In the genomic region with DNA sequence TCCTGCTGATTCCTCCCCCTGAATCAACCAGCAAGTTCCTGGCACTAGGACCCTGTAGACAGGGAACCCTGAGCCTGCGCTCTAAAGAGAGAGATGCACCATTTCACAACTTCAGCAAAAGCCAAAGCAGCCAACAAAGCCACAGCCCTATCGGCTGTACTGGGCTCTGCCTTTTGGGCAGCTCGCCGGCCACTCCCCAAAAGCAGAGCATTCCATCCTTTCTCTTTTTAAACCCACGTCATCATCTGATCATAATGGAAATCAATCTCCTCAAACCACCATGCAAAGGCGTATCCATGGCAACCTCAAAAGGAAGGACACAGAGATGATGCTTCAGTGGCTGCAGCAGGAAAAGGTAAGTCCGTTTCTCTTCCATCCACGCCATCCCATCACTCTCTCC, we compare ENCODE assay signal across 1 cellular context.
TF ChIP-seq lines count a peak whose summit lies in the region.

No MANE protein-coding gene starts in this region.

TF ChIP-seq in HepG2, 621 proteins besides CTCF, POLR2A, EP300 and RAD21:
- no peak for TF ChIP-seq ZGPAT (CRISPR knock-in tag; IDR thresholded peaks at IDR 0.05)
- no peak for TF ChIP-seq ATAD3A (CRISPR knock-in tag; IDR thresholded peaks at IDR 0.05)
- no peak for TF ChIP-seq TAF1 (CRISPR knock-in tag; IDR thresholded peaks at IDR 0.05)
- no peak for TF ChIP-seq ZNF644 (CRISPR knock-in tag; IDR thresholded peaks at IDR 0.05; ENCODE audit: low read depth)
- no peak for TF ChIP-seq ZNF839 (CRISPR knock-in tag; IDR thresholded peaks at IDR 0.05; ENCODE audit: borderline replicate concordance)
- TF ChIP-seq, protein P1, sequence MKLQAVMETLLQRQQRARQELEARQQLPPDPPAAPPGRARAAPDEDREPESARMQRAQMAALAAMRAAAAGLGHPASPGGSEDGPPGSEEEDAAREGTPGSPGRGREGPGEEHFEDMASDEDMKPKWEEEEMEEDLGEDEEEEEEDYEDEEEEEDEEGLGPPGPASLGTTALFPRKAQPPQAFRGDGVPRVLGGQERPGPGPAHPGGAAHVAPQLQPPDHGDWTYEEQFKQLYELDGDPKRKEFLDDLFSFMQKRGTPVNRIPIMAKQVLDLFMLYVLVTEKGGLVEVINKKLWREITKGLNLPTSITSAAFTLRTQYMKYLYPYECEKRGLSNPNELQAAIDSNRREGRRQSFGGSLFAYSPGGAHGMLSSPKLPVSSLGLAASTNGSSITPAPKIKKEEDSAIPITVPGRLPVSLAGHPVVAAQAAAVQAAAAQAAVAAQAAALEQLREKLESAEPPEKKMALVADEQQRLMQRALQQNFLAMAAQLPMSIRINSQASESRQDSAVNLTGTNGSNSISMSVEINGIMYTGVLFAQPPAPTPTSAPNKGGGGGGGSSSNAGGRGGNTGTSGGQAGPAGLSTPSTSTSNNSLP (IDR thresholded peaks at IDR 0.05; ENCODE audit: low read depth, low read length) = no peak
- no peak for TF ChIP-seq ZNF430 (CRISPR knock-in tag; IDR thresholded peaks at IDR 0.05)
- peak; percentile 27; the same call in 1 of the 2 replicates for TF ChIP-seq RFX1 (IDR thresholded peaks at IDR 0.05)
